In the genomic region with DNA sequence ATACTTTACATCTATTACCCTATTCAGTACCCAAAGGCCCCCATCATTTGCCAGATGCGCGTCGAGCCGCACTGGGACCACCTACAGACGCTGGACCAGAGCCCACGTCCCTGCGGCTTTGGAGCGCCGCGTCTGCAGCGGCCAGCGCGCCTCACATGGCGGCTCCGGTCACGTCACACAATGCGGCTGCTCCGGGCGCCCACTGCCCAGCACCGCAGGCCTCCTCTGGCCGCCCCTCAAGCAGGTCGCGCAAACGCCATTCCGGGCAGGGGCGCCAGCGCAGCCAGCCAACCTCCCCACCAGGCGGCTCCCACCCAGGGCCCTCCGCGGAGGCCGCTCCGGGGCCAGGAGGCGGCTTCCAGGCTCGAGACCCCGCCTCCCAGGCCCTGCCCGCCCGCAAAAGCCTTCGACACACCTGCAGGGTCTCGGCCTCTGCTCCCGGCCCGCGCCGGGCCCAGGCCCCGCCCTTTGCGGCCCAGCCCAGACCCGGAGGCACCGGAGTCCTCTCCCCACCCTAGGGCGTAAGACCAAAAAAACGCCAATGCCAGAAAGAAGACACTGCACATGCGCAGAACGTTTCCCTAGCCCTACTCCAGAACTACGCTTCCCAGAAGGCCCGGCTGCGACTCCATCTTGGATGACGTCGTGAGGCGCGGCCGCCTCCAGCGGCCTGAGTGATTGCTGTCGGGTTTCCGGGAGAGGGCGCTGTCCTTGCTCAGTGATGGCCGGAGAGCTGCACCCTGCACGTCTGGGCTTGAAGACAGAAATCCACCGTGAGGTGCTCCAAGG, we compare ENCODE assay signal across 1 cellular context.
TF ChIP-seq lines count a peak whose summit lies in the region.

ZNF25 (minus strand) TSS at position 557 of the 789 bp plus-strand sequence. CDS start 4,925 bp downstream, outside the sequence.

TF ChIP-seq in HepG2, 621 proteins besides CTCF, POLR2A, EP300 and RAD21 (continued from another document and continues in another):
- TF ChIP-seq BHLHE40 (IDR thresholded peaks at IDR 0.05; ENCODE audit: low read length) (no peak), ADNP (CRISPR knock-in tag; IDR thresholded peaks at IDR 0.05) (no peak), U2AF1 (optimal IDR thresholded peaks at IDR 0.05; ENCODE audit: low read depth, low read length) (no peak), DNMT3B (CRISPR knock-in tag; conservative IDR thresholded peaks at IDR 0.05) (no peak), YY1 (IDR thresholded peaks at IDR 0.05; ENCODE audit: insufficient read depth, insufficient replicate concordance, low read depth, low read length) (peak; percentile 99), HCFC1 (IDR thresholded peaks at IDR 0.05; ENCODE audit: low read depth, low read length) (peak; percentile 97), POGK (CRISPR knock-in tag; conservative IDR thresholded peaks at IDR 0.05) (peak; percentile 71), ZNF773 (CRISPR knock-in tag; IDR thresholded peaks at IDR 0.05; ENCODE audit: borderline replicate concordance) (peak; percentile 45; the same call in 1 of the 2 replicates), ZNF580 (CRISPR knock-in tag; IDR thresholded peaks at IDR 0.05; ENCODE audit: borderline replicate concordance, low read depth) (0 out of 2 replicates have a peak, but pooled peaks have one; percentile 31), GPN1 (CRISPR knock-in tag; IDR thresholded peaks at IDR 0.05; ENCODE audit: borderline replicate concordance) (peak; percentile 72; the same call in 1 of the 2 replicates), ZFP90 (CRISPR knock-in tag; IDR thresholded peaks at IDR 0.05; ENCODE audit: borderline replicate concordance) (no peak; the same call in 1 of the 2 replicates), HDAC2 (CRISPR knock-in tag; IDR thresholded peaks at IDR 0.05) (0 out of 2 replicates have a peak, but pooled peaks have one; percentile 5), SRSF9 (IDR thresholded peaks at IDR 0.05; ENCODE audit: borderline replicate concordance, insufficient read depth, low read depth, low read length, poor library complexity, severe bottlenecking) (no peak), ZNF607 (CRISPR knock-in tag; IDR thresholded peaks at IDR 0.05; ENCODE audit: borderline replicate concordance) (no peak; the same call in none of the 2 replicates), NKX3-1 (CRISPR knock-in tag; IDR thresholded peaks at IDR 0.05) (0 out of 2 replicates have a peak, but pooled peaks have one; percentile 18), MED1 (CRISPR knock-in tag; IDR thresholded peaks at IDR 0.05) (peak; percentile 71), ZNF354B (CRISPR knock-in tag; IDR thresholded peaks at IDR 0.05) (no peak; the same call in 1 of the 2 replicates), ZXDC (CRISPR knock-in tag; IDR thresholded peaks at IDR 0.05) (peak; percentile 81; the same call in 1 of the 2 replicates), SRSF1 (optimal IDR thresholded peaks at IDR 0.05; ENCODE audit: low read depth, low read length) (no peak), ZNF124 (CRISPR knock-in tag; IDR thresholded peaks at IDR 0.05) (no peak; the same call in 1 of the 2 replicates), ATF5 (CRISPR knock-in tag; IDR thresholded peaks at IDR 0.05; ENCODE audit: low read depth) (0 out of 2 replicates have a peak, but pooled peaks have one; percentile 53), ZNF547 (CRISPR knock-in tag; IDR thresholded peaks at IDR 0.05) (peak; percentile 77), ZNF777 (CRISPR knock-in tag; IDR thresholded peaks at IDR 0.05) (peak; percentile 58), FOSL2 (CRISPR knock-in tag; IDR thresholded peaks at IDR 0.05) (peak; percentile 18; the same call in 1 of the 2 replicates), ZNF839 (CRISPR knock-in tag; IDR thresholded peaks at IDR 0.05; ENCODE audit: borderline replicate concordance) (no peak), PREB (CRISPR knock-in tag; IDR thresholded peaks at IDR 0.05) (no peak), ZNF180 (CRISPR knock-in tag; IDR thresholded peaks at IDR 0.05; ENCODE audit: borderline replicate concordance, low read depth) (no peak), ZNF556 (CRISPR knock-in tag; IDR thresholded peaks at IDR 0.05; ENCODE audit: borderline replicate concordance) (no peak; the same call in 1 of the 2 replicates), ZNF619 (CRISPR knock-in tag; IDR thresholded peaks at IDR 0.05) (peak; percentile 79), NPAS2 (CRISPR knock-in tag; IDR thresholded peaks at IDR 0.05; ENCODE audit: borderline replicate concordance) (no peak), CHD4 (IDR thresholded peaks at IDR 0.05; ENCODE audit: borderline replicate concordance, low read length) (no peak), PAWR (CRISPR knock-in tag; IDR thresholded peaks at IDR 0.05; ENCODE audit: borderline replicate concordance) (0 out of 2 replicates have a peak, but pooled peaks have one; percentile 39), KAT7 (CRISPR knock-in tag; IDR thresholded peaks at IDR 0.05; ENCODE audit: borderline replicate concordance) (no peak; the same call in 1 of the 2 replicates), ZNF530 (CRISPR knock-in tag; IDR thresholded peaks at IDR 0.05; ENCODE audit: low read depth) (no peak), ZNF570 (CRISPR knock-in tag; IDR thresholded peaks at IDR 0.05; ENCODE audit: borderline replicate concordance) (no peak), ZNF572 (CRISPR knock-in tag; IDR thresholded peaks at IDR 0.05) (no peak), ZNF207 (IDR thresholded peaks at IDR 0.05; ENCODE audit: borderline replicate concordance) (no peak), ZNF17 (CRISPR knock-in tag; IDR thresholded peaks at IDR 0.05) (no peak), ZNF44 (CRISPR knock-in tag; IDR thresholded peaks at IDR 0.05) (0 out of 2 replicates have a peak, but pooled peaks have one; percentile 63)
- TF ChIP-seq, protein P1, sequence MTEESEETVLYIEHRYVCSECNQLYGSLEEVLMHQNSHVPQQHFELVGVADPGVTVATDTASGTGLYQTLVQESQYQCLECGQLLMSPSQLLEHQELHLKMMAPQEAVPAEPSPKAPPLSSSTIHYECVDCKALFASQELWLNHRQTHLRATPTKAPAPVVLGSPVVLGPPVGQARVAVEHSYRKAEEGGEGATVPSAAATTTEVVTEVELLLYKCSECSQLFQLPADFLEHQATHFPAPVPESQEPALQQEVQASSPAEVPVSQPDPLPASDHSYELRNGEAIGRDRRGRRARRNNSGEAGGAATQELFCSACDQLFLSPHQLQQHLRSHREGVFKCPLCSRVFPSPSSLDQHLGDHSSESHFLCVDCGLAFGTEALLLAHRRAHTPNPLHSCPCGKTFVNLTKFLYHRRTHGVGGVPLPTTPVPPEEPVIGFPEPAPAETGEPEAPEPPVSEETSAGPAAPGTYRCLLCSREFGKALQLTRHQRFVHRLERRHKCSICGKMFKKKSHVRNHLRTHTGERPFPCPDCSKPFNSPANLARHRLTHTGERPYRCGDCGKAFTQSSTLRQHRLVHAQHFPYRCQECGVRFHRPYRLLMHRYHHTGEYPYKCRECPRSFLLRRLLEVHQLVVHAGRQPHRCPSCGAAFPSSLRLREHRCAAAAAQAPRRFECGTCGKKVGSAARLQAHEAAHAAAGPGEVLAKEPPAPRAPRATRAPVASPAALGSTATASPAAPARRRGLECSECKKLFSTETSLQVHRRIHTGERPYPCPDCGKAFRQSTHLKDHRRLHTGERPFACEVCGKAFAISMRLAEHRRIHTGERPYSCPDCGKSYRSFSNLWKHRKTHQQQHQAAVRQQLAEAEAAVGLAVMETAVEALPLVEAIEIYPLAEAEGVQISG (CRISPR knock-in tag; IDR thresholded peaks at IDR 0.05), result peak; percentile 81
- TF ChIP-seq, protein P2, sequence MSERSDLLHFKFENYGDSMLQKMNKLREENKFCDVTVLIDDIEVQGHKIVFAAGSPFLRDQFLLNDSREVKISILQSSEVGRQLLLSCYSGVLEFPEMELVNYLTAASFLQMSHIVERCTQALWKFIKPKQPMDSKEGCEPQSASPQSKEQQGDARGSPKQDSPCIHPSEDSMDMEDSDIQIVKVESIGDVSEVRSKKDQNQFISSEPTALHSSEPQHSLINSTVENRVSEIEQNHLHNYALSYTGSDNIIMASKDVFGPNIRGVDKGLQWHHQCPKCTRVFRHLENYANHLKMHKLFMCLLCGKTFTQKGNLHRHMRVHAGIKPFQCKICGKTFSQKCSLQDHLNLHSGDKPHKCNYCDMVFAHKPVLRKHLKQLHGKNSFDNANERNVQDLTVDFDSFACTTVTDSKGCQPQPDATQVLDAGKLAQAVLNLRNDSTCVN (CRISPR knock-in tag; IDR thresholded peaks at IDR 0.05; ENCODE audit: borderline replicate concordance), result peak; percentile 43; the same call in 1 of the 2 replicates
- TF ChIP-seq, protein P3, sequence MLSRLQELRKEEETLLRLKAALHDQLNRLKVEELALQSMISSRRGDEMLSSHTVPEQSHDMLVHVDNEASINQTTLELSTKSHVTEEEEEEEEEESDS (CRISPR knock-in tag; IDR thresholded peaks at IDR 0.05; ENCODE audit: borderline replicate concordance), result no peak
- TF ChIP-seq, protein P4, sequence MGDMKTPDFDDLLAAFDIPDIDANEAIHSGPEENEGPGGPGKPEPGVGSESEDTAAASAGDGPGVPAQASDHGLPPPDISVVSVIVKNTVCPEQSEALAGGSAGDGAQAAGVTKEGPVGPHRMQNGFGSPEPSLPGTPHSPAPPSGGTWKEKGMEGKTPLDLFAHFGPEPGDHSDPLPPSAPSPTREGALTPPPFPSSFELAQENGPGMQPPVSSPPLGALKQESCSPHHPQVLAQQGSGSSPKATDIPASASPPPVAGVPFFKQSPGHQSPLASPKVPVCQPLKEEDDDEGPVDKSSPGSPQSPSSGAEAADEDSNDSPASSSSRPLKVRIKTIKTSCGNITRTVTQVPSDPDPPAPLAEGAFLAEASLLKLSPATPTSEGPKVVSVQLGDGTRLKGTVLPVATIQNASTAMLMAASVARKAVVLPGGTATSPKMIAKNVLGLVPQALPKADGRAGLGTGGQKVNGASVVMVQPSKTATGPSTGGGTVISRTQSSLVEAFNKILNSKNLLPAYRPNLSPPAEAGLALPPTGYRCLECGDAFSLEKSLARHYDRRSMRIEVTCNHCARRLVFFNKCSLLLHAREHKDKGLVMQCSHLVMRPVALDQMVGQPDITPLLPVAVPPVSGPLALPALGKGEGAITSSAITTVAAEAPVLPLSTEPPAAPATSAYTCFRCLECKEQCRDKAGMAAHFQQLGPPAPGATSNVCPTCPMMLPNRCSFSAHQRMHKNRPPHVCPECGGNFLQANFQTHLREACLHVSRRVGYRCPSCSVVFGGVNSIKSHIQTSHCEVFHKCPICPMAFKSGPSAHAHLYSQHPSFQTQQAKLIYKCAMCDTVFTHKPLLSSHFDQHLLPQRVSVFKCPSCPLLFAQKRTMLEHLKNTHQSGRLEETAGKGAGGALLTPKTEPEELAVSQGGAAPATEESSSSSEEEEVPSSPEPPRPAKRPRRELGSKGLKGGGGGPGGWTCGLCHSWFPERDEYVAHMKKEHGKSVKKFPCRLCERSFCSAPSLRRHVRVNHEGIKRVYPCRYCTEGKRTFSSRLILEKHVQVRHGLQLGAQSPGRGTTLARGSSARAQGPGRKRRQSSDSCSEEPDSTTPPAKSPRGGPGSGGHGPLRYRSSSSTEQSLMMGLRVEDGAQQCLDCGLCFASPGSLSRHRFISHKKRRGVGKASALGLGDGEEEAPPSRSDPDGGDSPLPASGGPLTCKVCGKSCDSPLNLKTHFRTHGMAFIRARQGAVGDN (CRISPR knock-in tag; IDR thresholded peaks at IDR 0.05), result peak; percentile 94
- TF ChIP-seq, protein P5, sequence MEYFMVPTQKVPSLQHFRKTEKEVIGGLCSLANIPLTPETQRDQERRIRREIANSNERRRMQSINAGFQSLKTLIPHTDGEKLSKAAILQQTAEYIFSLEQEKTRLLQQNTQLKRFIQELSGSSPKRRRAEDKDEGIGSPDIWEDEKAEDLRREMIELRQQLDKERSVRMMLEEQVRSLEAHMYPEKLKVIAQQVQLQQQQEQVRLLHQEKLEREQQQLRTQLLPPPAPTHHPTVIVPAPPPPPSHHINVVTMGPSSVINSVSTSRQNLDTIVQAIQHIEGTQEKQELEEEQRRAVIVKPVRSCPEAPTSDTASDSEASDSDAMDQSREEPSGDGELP (IDR thresholded peaks at IDR 0.05; ENCODE audit: borderline replicate concordance, low read depth), result peak; percentile 33; the same call in 1 of the 2 replicates
